1 cellular context compared by ENCODE assay signal in genomic region chr11:3128356-3129180, GRCh38.
TF ChIP-seq lines count a peak whose summit lies in the region.

No MANE protein-coding gene starts in this region.

TF ChIP-seq in GM23338, 12 proteins besides CTCF, POLR2A, EP300 and RAD21 (continued from another document):
- TF ChIP-seq ZNF462 (CRISPR knock-in tag; IDR thresholded peaks at IDR 0.05) (no peak), POLR2AphosphoS5 (IDR thresholded peaks at IDR 0.05; ENCODE audit: low read depth) (no peak), ETS1 (IDR thresholded peaks at IDR 0.05) (no peak), EZH2phosphoT487 (IDR thresholded peaks at IDR 0.05; ENCODE audit: unreplicated experiment) (no peak), NANOG (IDR thresholded peaks at IDR 0.05; ENCODE audit: borderline replicate concordance) (no peak), JUNB (IDR thresholded peaks at IDR 0.05; ENCODE audit: unreplicated experiment) (no peak), ZNF114 (CRISPR knock-in tag; IDR thresholded peaks at IDR 0.05) (no peak)
